13 cellular contexts compared by ENCODE assay signal in the genomic region with DNA sequence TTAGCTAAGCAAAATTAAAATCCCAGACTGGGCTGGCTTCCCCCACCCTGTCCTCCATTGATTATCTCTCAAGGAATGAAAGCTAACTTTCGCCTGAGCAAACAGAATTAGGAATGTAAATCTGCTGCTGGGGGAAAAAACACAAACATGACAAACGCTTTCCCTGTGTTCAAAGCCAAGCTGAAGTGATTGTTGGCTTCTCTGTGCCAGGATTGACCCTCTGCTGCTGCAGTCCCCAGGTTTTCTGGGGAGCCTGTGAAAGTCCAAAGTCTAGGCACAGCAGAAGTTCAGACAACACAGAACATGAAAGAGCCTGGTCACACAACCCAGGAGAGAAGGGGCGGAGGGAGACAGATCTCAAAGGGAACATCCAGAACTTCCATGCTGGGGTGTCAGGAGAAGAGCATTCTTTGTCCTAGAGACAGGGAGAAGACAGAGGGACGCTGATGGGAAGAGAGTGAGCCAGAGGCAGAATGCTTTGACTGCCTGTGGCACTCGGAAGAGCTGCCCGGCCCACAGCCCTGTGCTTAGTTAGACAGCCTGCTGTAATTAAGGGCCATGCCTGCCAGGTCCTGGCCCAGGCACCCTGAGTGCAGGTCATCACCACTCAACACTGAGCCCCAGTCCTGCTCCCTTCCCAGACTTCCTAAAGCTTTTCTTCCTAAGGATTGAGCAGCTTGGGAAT. TPM values are rescaled to one million over a fixed set of nuclear protein-coding genes. Genes with fewer than 3 reads are reported as not detected.
DNase-seq lines count a peak whose midpoint lies in the region; TF ChIP-seq lines count a peak whose summit lies in the region.
"Had no signal": no experiment of that assay in that cellular context is flagged by ENCODE, and none has a peak within 500 bp of the region (broad histone marks: within the 10 kb centered on the region; RNA-seq: fewer than 3 reads in every experiment).

No MANE protein-coding gene starts in this region.

- H2BK120ac ChIP-seq in trophoblast cell (ENCODE audit: insufficient read depth, low read length, poor library complexity), result no peak overlapping the region

- peaks cover 6 to 75% (median 16%) of the 10 kb centered on the region in 3 donors for H3K36me3 ChIP-seq in esophagus squamous epithelium
- peaks cover 57 to 66% of the 10 kb centered on the region in 2 experiments for H3K36me3 ChIP-seq in trophoblast cell (ENCODE audit: control insufficient read depth in 1 of 2, insufficient read depth in 2 of 2, low read length in 2 of 2)

- H2AK5ac ChIP-seq in trophoblast cell (ENCODE audit: low read length), result no peak overlapping the region

- no peak overlapping the region for H3K4me3 Mint-ChIP-seq in activated CD4-positive, alpha-beta T cell treated with anti-CD3 and anti-CD28 coated beads, Interleukin-2, amount 10 ng/mL, durations not matched to agents 24 days and 14 days
- H3K4me3 Mint-ChIP-seq: activated naive CD8-positive, alpha-beta T cell treated with anti-CD3 and anti-CD28 coated beads, Interleukin-2, amount 10 ng/mL, durations not matched to agents 7 days and 5 days had no signal

- H3K27me3 ChIP-seq in esophagus squamous epithelium, result no peaks in the 10 kb centered on the region
- no peaks in the 10 kb centered on the region for H3K27me3 ChIP-seq in trophoblast cell (ENCODE audit: insufficient read depth, low read length)

- CTCF ChIA-PET in RWPE1 (lab: Yijun Ruan, JAX), result interaction anchor here (0.6 kb wide), 1 partner anchor 39 kb away, joined by 5 read pairs; no protein-coding TSS in a partner anchor

- H3K27me3 Mint-ChIP-seq in activated CD4-positive, alpha-beta T cell treated with anti-CD3 and anti-CD28 coated beads, Interleukin-2, amount 10 ng/mL, durations not matched to agents 24 days and 14 days, result no peaks in the 10 kb centered on the region
- H3K27me3 Mint-ChIP-seq: activated naive CD8-positive, alpha-beta T cell treated with anti-CD3 and anti-CD28 coated beads, Interleukin-2, amount 10 ng/mL, durations not matched to agents 7 days and 5 days had no signal

- H3K14ac ChIP-seq in trophoblast cell (ENCODE audit: low read length), result no peak overlapping the region

- intact Hi-C loops in activated CD4-positive, alpha-beta T cell treated with anti-CD3 and anti-CD28 coated beads, Interleukin-2, amount 10 ng/mL, durations not matched to agents 24 days and 14 days (cut with micrococcal nuclease), result no loop called here
- intact Hi-C loops in esophagus squamous epithelium (cut with DNase I), result no loop called here

- no peak overlapping the region for H2BK12ac ChIP-seq in trophoblast cell (ENCODE audit: low read length)

- H4K12ac ChIP-seq in trophoblast cell (ENCODE audit: low read depth, low read length), result no peak overlapping the region

- peaks cover 48% of the 10 kb centered on the region for H3K4me1 Mint-ChIP-seq in activated CD4-positive, alpha-beta T cell treated with anti-CD3 and anti-CD28 coated beads, Interleukin-2, amount 10 ng/mL, durations not matched to agents 24 days and 14 days

- no peak overlapping the region for H3K9ac ChIP-seq in trophoblast cell (ENCODE audit: low read length)

- H4K91ac ChIP-seq in trophoblast cell (ENCODE audit: low read depth, low read length), result no peak overlapping the region

- TF ChIP-seq CTCF in RWPE1 (conservative IDR thresholded peaks at IDR 0.05; ENCODE audit: low read depth), result no peak
- TF ChIP-seq CTCF in esophagus squamous epithelium (IDR thresholded peaks at IDR 0.05), result no peak

- H4K8ac ChIP-seq in trophoblast cell (ENCODE audit: low read depth, low read length), result no peak overlapping the region

- peaks cover 78% of the 10 kb centered on the region for H3K36me3 Mint-ChIP-seq in activated CD4-positive, alpha-beta T cell treated with anti-CD3 and anti-CD28 coated beads, Interleukin-2, amount 10 ng/mL, durations not matched to agents 24 days and 14 days (ENCODE audit: low read depth)

- H3K9me3 Mint-ChIP-seq in activated CD4-positive, alpha-beta T cell treated with anti-CD3 and anti-CD28 coated beads, Interleukin-2, amount 10 ng/mL, durations not matched to agents 24 days and 14 days, result no peaks in the 10 kb centered on the region
- H3K9me3 Mint-ChIP-seq: activated naive CD8-positive, alpha-beta T cell treated with anti-CD3 and anti-CD28 coated beads, Interleukin-2, amount 10 ng/mL, durations not matched to agents 7 days and 5 days had no signal

- H3K9me3 ChIP-seq in esophagus squamous epithelium, result no peaks in the 10 kb centered on the region
- H3K9me3 ChIP-seq in trophoblast cell (ENCODE audit: insufficient read depth, low read depth, low read length), result no peaks in the 10 kb centered on the region

- H3K79me1 ChIP-seq in trophoblast cell (ENCODE audit: low read length), result peaks cover 14% of the 10 kb centered on the region

- H3K27ac ChIP-seq in RWPE1 (peak overlapping the region; percentile 41), esophagus squamous epithelium (peak overlapping the region in 3 of 4 donors; percentile 40 to 53 (median 49)), trophoblast cell (ENCODE audit: low read depth, low read length) (no peak overlapping the region)

- WGBS in esophagus squamous epithelium, 2 donors, result 81 to 89% methylated on average over 3 to 6 of the region's 6 CpGs
- WGBS in trophoblast cell (ENCODE audit: extremely low coverage, insufficient coverage, insufficient read length), result no CpG with 5 or more reads among the region's 6 CpGs

- H2BK5ac ChIP-seq in trophoblast cell (ENCODE audit: low read depth, low read length, poor library complexity), result no peak overlapping the region

- peak overlapping the region; percentile 40 for H3K27ac Mint-ChIP-seq in activated CD4-positive, alpha-beta T cell treated with anti-CD3 and anti-CD28 coated beads, Interleukin-2, amount 10 ng/mL, durations not matched to agents 24 days and 14 days

- POLR2A ChIA-PET in RWPE1 (lab: Yijun Ruan, JAX; ENCODE audit: low non-redundant PET), result no interaction called here

- no peak overlapping the region for H3K4ac ChIP-seq in trophoblast cell (ENCODE audit: low read depth, low read length)

- H2AFZ ChIP-seq in trophoblast cell (ENCODE audit: insufficient read depth, low read length, poor library complexity), result no peak overlapping the region

- H3K4me1 ChIP-seq in esophagus squamous epithelium (peaks cover 23 to 82% (median 29%) of the 10 kb centered on the region in 3 donors), trophoblast cell (ENCODE audit: control insufficient read depth in 1 of 2, insufficient read depth in 2 of 2, low read length in 2 of 2) (peaks cover 18 to 28% of the 10 kb centered on the region in 2 experiments)

- DNase-seq in activated CD4-positive, alpha-beta T cell treated with anti-CD3 and anti-CD28 coated beads, Interleukin-2, amount 10 ng/mL, durations not matched to agents 24 days and 14 days, result no peak
- no peak for DNase-seq in activated CD4-positive, alpha-beta T cell treated with anti-CD3 and anti-CD28 coated beads, Interleukin-2, amount 50 U/mL, for 48 hours
- DNase-seq in RWPE1 (ENCODE audit: low spot score), result no peak
- DNase-seq in esophagus squamous epithelium (lab: John Stamatoyannopoulos, UW), result no peak
- no peak for DNase-seq in trophoblast cell
- DNase-seq in NCI-H1436 (lab: John Stamatoyannopoulos, UW), result no peak
- no peak for DNase-seq in DMS 273 (lab: John Stamatoyannopoulos, UW; ENCODE audit: unreplicated experiment)
- DNase-seq in SW 1271 (lab: John Stamatoyannopoulos, UW), result no peak
- DNase-seq: activated CD8-positive, alpha-beta memory T cell treated with anti-CD3 and anti-CD28 coated beads for 24 hours; activated naive CD8-positive, alpha-beta T cell treated with anti-CD3 and anti-CD28 coated beads, Interleukin-2, amount 10 ng/mL, durations not matched to agents 7 days and 5 days; cerebellar nuclear complex; NCI-H187; NCI-H748 treated with DMSO at 0.1 percent for 48 hours had no signal

- TF ChIP-seq POLR2A in esophagus squamous epithelium (IDR thresholded peaks at IDR 0.05), result no peak

- no peak overlapping the region for H3K23ac ChIP-seq in trophoblast cell (ENCODE audit: low read length)

- H3K18ac ChIP-seq in trophoblast cell (ENCODE audit: low read length), result peak overlapping the region; percentile 18

- H3K4me3 ChIP-seq in esophagus squamous epithelium (no peak overlapping the region), trophoblast cell (ENCODE audit: low read depth, low read length) (no peak overlapping the region)

- peaks cover 8% of the 10 kb centered on the region for H3K79me2 ChIP-seq in trophoblast cell (ENCODE audit: control insufficient read depth, insufficient read depth, low read length, poor library complexity)

- H3K4me2 ChIP-seq in trophoblast cell (ENCODE audit: low read length), result no peak overlapping the region

RNA-seq across cellular contexts. Expression of a gene that starts 6.9 kb away (rescaled TPM):
- total RNA-seq in activated CD4-positive, alpha-beta T cell treated with anti-CD3 and anti-CD28 coated beads, Interleukin-2, amount 10 ng/mL, durations not matched to agents 24 days and 14 days, result 33.8 and 34.7 TPM in 2 replicates
- 10 to 100 TPM in 2 of 4 donors, 1 to 10 TPM in 2; 2.2 to 13.0 (median 7.2) TPM for total RNA-seq in esophagus squamous epithelium
- 19.9 and 20.7 TPM in 2 replicates for polyA plus RNA-seq in trophoblast cell (2013)

RNA-seq across cellular contexts. Expression of a gene that starts 47.0 kb away (rescaled TPM):
- total RNA-seq in activated CD4-positive, alpha-beta T cell treated with anti-CD3 and anti-CD28 coated beads, Interleukin-2, amount 10 ng/mL, durations not matched to agents 24 days and 14 days, result 12.4 TPM in 2 replicates
- total RNA-seq in esophagus squamous epithelium, result 10 to 100 TPM in 3 of 4 donors, 1 to 10 TPM in 1; 7.0 to 53.0 (median 19.2) TPM
- polyA plus RNA-seq in trophoblast cell (2013), result 3.7 and 4.0 TPM in 2 replicates
